In genomic region chr1:9125847-9126246, GRCh38 we compare ENCODE assay signal across 2 cellular contexts. TPM values are rescaled to one million over a fixed set of nuclear protein-coding genes. Genes with fewer than 3 reads are reported as not detected.
"Had no signal": no experiment of that assay in that cellular context is flagged by ENCODE, and none has a peak within 500 bp of the region (broad histone marks: within the 10 kb centered on the region; RNA-seq: fewer than 3 reads in every experiment).

No MANE protein-coding gene starts in this region.

RNA-seq across cellular contexts. Expression of gene SLC2A5, which starts 56.4 kb away (rescaled TPM):
- total RNA-seq: activated CD4-positive, alpha-beta T cell treated with anti-CD3 and anti-CD28 coated beads, Interleukin-2, amount 10 ng/mL, durations not matched to agents 24 days and 14 days; activated CD8-positive, alpha-beta memory T cell treated with anti-CD3 and anti-CD28 coated beads, Interleukin-2, amount 10 ng/mL, durations not matched to agents 7 days and 5 days had no signal
